In genomic region chr1:219713981-219714381, GRCh38 we compare ENCODE assay signal across 25 cellular contexts.
DNase-seq lines count a peak whose midpoint lies in the region; ATAC-seq and TF ChIP-seq lines count a peak whose summit lies in the region.
"Had no signal": no experiment of that assay in that cellular context is flagged by ENCODE, and none has a peak within 500 bp of the region (broad histone marks: within the 10 kb centered on the region; RNA-seq: fewer than 3 reads in every experiment).

No MANE protein-coding gene starts in this region.

- POLR2A ChIA-PET in CD4-positive, alpha-beta memory T cell (lab: Charles Lee; ENCODE audit: partially characterized antibody) = no interaction called here

- H3K36me3 ChIP-seq in mesendoderm (ENCODE audit: control insufficient read depth, insufficient read depth, low read length) (no peaks in the 10 kb centered on the region), transverse colon (no peaks in the 10 kb centered on the region)
- no peaks in the 10 kb centered on the region for H3K36me3 ChIP-seq in CD4-positive, alpha-beta memory T cell (ENCODE audit: insufficient read depth, low read length)
- H3K36me3 ChIP-seq: adrenal gland, heart left ventricle, left ventricle myocardium inferior, prostate gland had no signal

- no peak for ATAC-seq in GM19035 (IDR thresholded peaks at IDR 0.05; ENCODE audit: unreplicated experiment)
- ATAC-seq: GM12878; natural killer cell treated with Interleukin-12 subunit alpha and Interleukin-12 subunit beta and Interleukin-15 and Interleukin-18, amount 100 ng/mL, for 72 hours; stimulated activated effector memory CD8-positive, alpha-beta T cell treated with anti-CD3 and anti-CD28 coated beads, Interleukin-12 subunit alpha, Interleukin-12 subunit beta, amount 100 ng/mL, for 72 hours; WTC11 had no signal

- no peak overlapping the region for H3K4ac ChIP-seq in mesendoderm (ENCODE audit: low read depth, low read length)

- no peak overlapping the region for H4K8ac ChIP-seq in mesendoderm (ENCODE audit: low read depth, low read length)

- no CpG with 5 or more reads among the region's 4 CpGs for WGBS in mesendoderm (ENCODE audit: extremely low coverage, insufficient coverage, low lambda C conversion rate)
- 66 to 70% methylated on average over 4 of the region's 4 CpGs for WGBS in transverse colon (ENCODE audit: low coverage in 1 of 2), 2 donors

- no peak overlapping the region for H3K56ac ChIP-seq in mesendoderm (ENCODE audit: low read length)

- H3K36me3 Mint-ChIP-seq in CD4-positive, alpha-beta memory T cell = no peaks in the 10 kb centered on the region
- H3K36me3 Mint-ChIP-seq: natural killer cell treated with Interleukin-12 subunit alpha and Interleukin-12 subunit beta and Interleukin-15 and Interleukin-18, amount 100 ng/mL, for 72 hours; stimulated activated effector memory CD8-positive, alpha-beta T cell treated with anti-CD3 and anti-CD28 coated beads, Interleukin-12 subunit alpha, Interleukin-12 subunit beta, amount 100 ng/mL, for 72 hours; WTC11 had no signal

- no peak overlapping the region for H2BK120ac ChIP-seq in mesendoderm (ENCODE audit: low read depth, low read length)

- no peaks in the 10 kb centered on the region for H3K79me1 ChIP-seq in mesendoderm (ENCODE audit: low read length)

- in situ Hi-C loops in astrocyte of the spinal cord (cut with HindIII; ENCODE audit: low sequenced_read_pairs) (no loop called here), transverse colon (cut with MboI; ENCODE audit: low pct_ligation_motif_present in 1 of 4, low pct_unique_long_range_greater_than_20kb in 1 of 4, low sequenced_read_pairs in 3 of 4) (no loop called here), KBM-7 (cut with MboI; ENCODE audit: low pct_unique_long_range_greater_than_20kb, low sequenced_read_pairs) (no loop called here)

- intact Hi-C loops in CD4-positive, alpha-beta memory T cell (cut with micrococcal nuclease) = no loop called here
- intact Hi-C loops in transverse colon (cut with DNase I; ENCODE audit: low total_unique reads) = no loop called here

- TF ChIP-seq EP300 in transverse colon (IDR thresholded peaks at IDR 0.05; ENCODE audit: low read depth) = no peak

- H3K4me1 Mint-ChIP-seq in CD4-positive, alpha-beta memory T cell = no peaks in the 10 kb centered on the region
- H3K4me1 Mint-ChIP-seq: stimulated activated effector memory CD8-positive, alpha-beta T cell treated with anti-CD3 and anti-CD28 coated beads, Interleukin-12 subunit alpha, Interleukin-12 subunit beta, amount 100 ng/mL, for 72 hours had no signal

- no peak for TF ChIP-seq POLR2A in transverse colon (IDR thresholded peaks at IDR 0.05)

- no peak overlapping the region for H4K5ac ChIP-seq in mesendoderm (ENCODE audit: low read length)

- no peaks in the 10 kb centered on the region for H3K9me3 ChIP-seq in CD4-positive, alpha-beta memory T cell (ENCODE audit: control insufficient read depth in 1 of 2, low read length in 2 of 2)
- H3K9me3 ChIP-seq in transverse colon = no peaks in the 10 kb centered on the region
- H3K9me3 ChIP-seq: adrenal gland, heart left ventricle, left ventricle myocardium inferior, prostate gland, SK-N-SH had no signal

- no peak overlapping the region for H3K4me3 Mint-ChIP-seq in CD4-positive, alpha-beta memory T cell
- H3K4me3 Mint-ChIP-seq: natural killer cell treated with Interleukin-12 subunit alpha and Interleukin-12 subunit beta and Interleukin-15 and Interleukin-18, amount 100 ng/mL, for 72 hours; stimulated activated effector memory CD8-positive, alpha-beta T cell treated with anti-CD3 and anti-CD28 coated beads, Interleukin-12 subunit alpha, Interleukin-12 subunit beta, amount 100 ng/mL, for 72 hours; WTC11 had no signal

- no peak overlapping the region for H3K27ac ChIP-seq in mesendoderm (ENCODE audit: low read depth, low read length)
- H3K27ac ChIP-seq in CD4-positive, alpha-beta memory T cell (ENCODE audit: low read depth, low read length) = no peak overlapping the region
- H3K27ac ChIP-seq in transverse colon = no peak overlapping the region
- H3K27ac ChIP-seq: 22Rv1, adrenal gland, heart left ventricle, left ventricle myocardium inferior, prostate gland had no signal

- H3K4me3 ChIP-seq in astrocyte of the spinal cord (ENCODE audit: low read depth, low read length) (no peak overlapping the region), mesendoderm (ENCODE audit: low read length) (no peak overlapping the region), transverse colon (no peak overlapping the region)
- no peak overlapping the region for H3K4me3 ChIP-seq in CD4-positive, alpha-beta memory T cell (ENCODE audit: low read length in 2 of 2)
- H3K4me3 ChIP-seq: adrenal gland, GM12878, heart left ventricle, left ventricle myocardium inferior, prostate gland had no signal

- CTCF ChIA-PET in CD4-positive, alpha-beta memory T cell (lab: Charles Lee; ENCODE audit: partially characterized antibody) = no interaction called here

- no peak overlapping the region for H3K18ac ChIP-seq in mesendoderm (ENCODE audit: low read length)

- H3K27me3 ChIP-seq in mesendoderm (ENCODE audit: insufficient read depth, low read length, poor library complexity) (no peaks in the 10 kb centered on the region), transverse colon (no peaks in the 10 kb centered on the region)
- no peaks in the 10 kb centered on the region for H3K27me3 ChIP-seq in CD4-positive, alpha-beta memory T cell (ENCODE audit: insufficient read depth, low read length)
- H3K27me3 ChIP-seq: adrenal gland, heart left ventricle had no signal

- H2BK15ac ChIP-seq in mesendoderm (replicated peaks; ENCODE audit: low read depth) = no peak overlapping the region

- TF ChIP-seq CTCF in astrocyte of the spinal cord (IDR thresholded peaks at IDR 0.05; ENCODE audit: low read depth, low read length) (no peak), transverse colon (IDR thresholded peaks at IDR 0.05) (no peak)

- H3K4me2 ChIP-seq in mesendoderm (ENCODE audit: low read length) = no peak overlapping the region
- H3K4me2 ChIP-seq: SK-N-SH had no signal

- H3K4me1 ChIP-seq in mesendoderm (ENCODE audit: control insufficient read depth, low read depth, low read length) = no peaks in the 10 kb centered on the region
- no peaks in the 10 kb centered on the region for H3K4me1 ChIP-seq in CD4-positive, alpha-beta memory T cell (ENCODE audit: insufficient read depth, low read length)
- H3K4me1 ChIP-seq in transverse colon = no peaks in the 10 kb centered on the region
- H3K4me1 ChIP-seq: adrenal gland, prostate gland had no signal

- H3K79me2 ChIP-seq in mesendoderm (ENCODE audit: control insufficient read depth, insufficient read depth, low read length) = no peaks in the 10 kb centered on the region

- no peak overlapping the region for H2BK5ac ChIP-seq in mesendoderm (ENCODE audit: low read length)

- no peaks in the 10 kb centered on the region for H3K27me3 Mint-ChIP-seq in CD4-positive, alpha-beta memory T cell
- H3K27me3 Mint-ChIP-seq: natural killer cell treated with Interleukin-12 subunit alpha and Interleukin-12 subunit beta and Interleukin-15 and Interleukin-18, amount 100 ng/mL, for 72 hours had no signal

- H2AK5ac ChIP-seq in mesendoderm (ENCODE audit: low read length) = no peak overlapping the region

- no peak overlapping the region for H3K9ac ChIP-seq in mesendoderm (ENCODE audit: low read length)
- H3K9ac ChIP-seq: SK-N-SH had no signal

- no peak overlapping the region for H3K23ac ChIP-seq in mesendoderm (ENCODE audit: low read length)

- no peak overlapping the region for H3K27ac Mint-ChIP-seq in CD4-positive, alpha-beta memory T cell
- H3K27ac Mint-ChIP-seq: natural killer cell treated with Interleukin-12 subunit alpha and Interleukin-12 subunit beta and Interleukin-15 and Interleukin-18, amount 100 ng/mL, for 72 hours; stimulated activated effector memory CD8-positive, alpha-beta T cell treated with anti-CD3 and anti-CD28 coated beads, Interleukin-12 subunit alpha, Interleukin-12 subunit beta, amount 100 ng/mL, for 72 hours; WTC11 had no signal

- peaks cover 0 to 8% (median 3%) of the 10 kb centered on the region in 8 donors for H3K9me3 Mint-ChIP-seq in CD4-positive, alpha-beta memory T cell
- H3K9me3 Mint-ChIP-seq: WTC11 had no signal

- peak; percentile 16 for DNase-seq in NCI-H1092 treated with DMSO at 0.1 percent for 48 hours (lab: John Stamatoyannopoulos, UW)
- DNase-seq in NCI-H1092 (lab: John Stamatoyannopoulos, UW) = no peak
- DNase-seq in astrocyte of the spinal cord (ENCODE audit: low read depth, low spot score) = peak; percentile 70
- DNase-seq in mesendoderm = peak; percentile 32
- no peak for DNase-seq in CD4-positive, alpha-beta memory T cell
- no peak for DNase-seq in transverse colon
- no peak for DNase-seq in KBM-7
- DNase-seq: activated CD4-positive, alpha-beta T cell treated with anti-CD3 and anti-CD28 coated beads, Interleukin-2, amount 50 U/mL, for 4 hours; activated effector memory CD4-positive, alpha-beta T cell treated with Interleukin-2 at 50 U/mL for 16 hours; adrenal gland; DND-41; heart left ventricle; left ventricle myocardium inferior; NCI-H1694 treated with DMSO at 0.1 percent for 48 hours; NCI-H446; NK-92 treated with Interleukin-12 subunit alpha and Interleukin-12 subunit beta, amount 100 ng/mL, for 24 hours; SK-N-SH; stimulated activated CD4-positive, alpha-beta T cell treated with anti-CD3 and anti-CD28 coated beads, Interleukin-2, amount 100 ng/mL, for 24 hours had no signal

Comparison
In these comparisons a context has a peak if more than half of its experiments do, and no peak if none do; other contexts are left out.
1. DNase-seq: peak in NCI-H1092 treated with DMSO at 0.1 percent for 48 hours (single experiment), astrocyte of the spinal cord (single experiment) and mesendoderm (single experiment); none in NCI-H1092 (single experiment), CD4-positive, alpha-beta memory T cell (0 of 5), transverse colon (single experiment) and KBM-7 (single experiment).